ENCODE assay signal across 1 cellular context in the genomic region with DNA sequence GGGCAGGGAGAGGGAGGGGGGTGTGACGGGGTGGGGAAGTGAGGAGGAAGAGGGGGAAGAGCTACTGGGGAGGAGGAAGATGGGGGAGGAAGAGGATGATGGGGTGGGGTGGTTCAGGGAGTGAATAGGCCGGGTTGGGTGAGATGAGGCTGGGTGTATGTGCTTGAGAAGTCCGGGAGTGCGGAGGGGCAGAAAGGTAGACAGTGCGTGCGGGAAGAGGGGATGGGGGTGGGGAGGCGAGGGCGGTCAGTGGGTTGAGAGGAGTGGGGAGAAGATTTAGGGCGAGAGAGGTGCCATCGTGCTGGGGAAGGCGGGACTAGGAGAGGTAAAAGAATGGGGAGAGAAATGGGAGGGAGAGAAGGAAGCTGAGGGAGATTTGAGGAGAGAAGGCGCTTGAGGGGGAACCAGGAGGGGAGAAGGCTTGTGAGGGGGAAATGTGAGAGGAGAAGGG.
TF ChIP-seq lines count a peak whose summit lies in the region.

No MANE protein-coding gene starts in this region.

TF ChIP-seq in GM12878, 131 proteins besides CTCF, POLR2A, EP300 and RAD21:
- TF ChIP-seq BACH1 (IDR thresholded peaks at IDR 0.05; ENCODE audit: borderline replicate concordance) (no peak), KDM1A (IDR thresholded peaks at IDR 0.05; ENCODE audit: borderline replicate concordance) (no peak), RELA (IDR thresholded peaks at IDR 0.05; ENCODE audit: borderline replicate concordance, partially characterized antibody) (no peak), RAD51 (IDR thresholded peaks at IDR 0.05) (no peak)
